In genomic region chr9:95515272-95516113, GRCh38 we compare ENCODE assay signal across 8 cellular contexts. TPM values are rescaled to one million over a fixed set of nuclear protein-coding genes. Genes with fewer than 3 reads are reported as not detected.
DNase-seq lines count a peak whose midpoint lies in the region; ATAC-seq and TF ChIP-seq lines count a peak whose summit lies in the region.

No MANE protein-coding gene starts in this region.

- H3K27ac ChIP-seq in SJSA1 (peak overlapping the region; percentile 90), mucosa of rectum (ENCODE audit: low read depth in 2 of 2, low read length in 2 of 2) (peak overlapping the region; percentile 60 to 63), vagina (no peak overlapping the region)

- TF ChIP-seq POLR2A in vagina (IDR thresholded peaks at IDR 0.05) = no peak

- peaks cover 36% of the 10 kb centered on the region for H3K4me1 ChIP-seq in SJSA1 (replicated peaks)
- peaks cover 11 to 15% of the 10 kb centered on the region in 2 donors for H3K4me1 ChIP-seq in mucosa of rectum (ENCODE audit: control insufficient read depth in 2 of 2, insufficient read depth in 2 of 2, low read length in 2 of 2)
- peaks cover 17% of the 10 kb centered on the region for H3K4me1 ChIP-seq in vagina

- H3K36me3 ChIP-seq in SJSA1 = peaks cover 44% of the 10 kb centered on the region
- H3K36me3 ChIP-seq in mucosa of rectum (ENCODE audit: control insufficient read depth in 2 of 2, insufficient read depth in 2 of 2, low read length in 2 of 2) = no peaks in the 10 kb centered on the region
- H3K36me3 ChIP-seq in vagina = no peaks in the 10 kb centered on the region

- intact Hi-C loops in vagina (cut with DNase I) = loop anchor here (10.0 kb wide), 1 partner anchor 699 kb away; no protein-coding TSS in a partner anchor

- DNase-seq in NCI-H82 (lab: John Stamatoyannopoulos, UW) (peak; percentile 65), NCI-H82 treated with DMSO at 0.1 percent for 48 hours (lab: John Stamatoyannopoulos, UW; ENCODE audit: unreplicated experiment) (no peak), SJSA1 (ENCODE audit: low read depth in 1 of 2, low spot score in 2 of 2) (peak in 1 of 2 experiments; percentile 62), choroid plexus epithelial cell (ENCODE audit: low read depth) (no peak), vagina (ENCODE audit: extremely low spot score in 2 of 2) (no peak), SKM-1 treated with dmso at 0.1 percent for 144 hours (lab: John Stamatoyannopoulos, UW; ENCODE audit: unreplicated experiment) (no peak)

- no peaks in the 10 kb centered on the region for H3K9me3 ChIP-seq in SJSA1 (replicated peaks)
- H3K9me3 ChIP-seq in mucosa of rectum (ENCODE audit: control insufficient read depth in 2 of 2, low read length in 2 of 2) = no peaks in the 10 kb centered on the region
- H3K9me3 ChIP-seq in vagina = no peaks in the 10 kb centered on the region

- H3K4me3 ChIP-seq in SJSA1 = peak overlapping the region; percentile 76
- H3K4me3 ChIP-seq in choroid plexus epithelial cell (ENCODE audit: low read depth, low read length) = peak overlapping the region; percentile 59
- peak overlapping the region; percentile 64 to 71 for H3K4me3 ChIP-seq in mucosa of rectum (ENCODE audit: low read length in 2 of 2)
- peak overlapping the region; percentile 54 to 59 for H3K4me3 ChIP-seq in vagina

- TF ChIP-seq CTCF in choroid plexus epithelial cell (conservative IDR thresholded peaks at IDR 0.05; ENCODE audit: low read depth, low read length) (no peak), vagina (IDR thresholded peaks at IDR 0.05) (no peak)

- no peaks in the 10 kb centered on the region for H3K27me3 ChIP-seq in SJSA1 (replicated peaks)
- H3K27me3 ChIP-seq in mucosa of rectum (ENCODE audit: control insufficient read depth in 2 of 2, insufficient read depth in 2 of 2, low read length in 2 of 2) = peaks cover 0 to 3% of the 10 kb centered on the region in 2 donors
- H3K27me3 ChIP-seq in vagina = no peaks in the 10 kb centered on the region

- ATAC-seq in HG03571 (IDR thresholded peaks at IDR 0.05; ENCODE audit: unreplicated experiment) = no peak

- H3K9ac ChIP-seq in mucosa of rectum (ENCODE audit: low read depth in 1 of 2, low read length in 2 of 2) = peak overlapping the region; percentile 56 to 58

RNA-seq across cellular contexts. Expression of gene PTCH1, which starts 1.3 kb away (rescaled TPM):
- 49.3 and 56.4 TPM in 2 replicates for total RNA-seq in SJSA1 (2014; rRNA removed; shearing (Covaris generic))
- 14.2 TPM for total RNA-seq in vagina
